Comparison of ENCODE assay signal across 8 cellular contexts in genomic region chr3:179811321-179812095, GRCh38.
A peak's percentile ranks its signal among the peaks of the same experiment; 100 is the strongest.
DNase-seq lines count a peak whose midpoint lies in the region; ATAC-seq and TF ChIP-seq lines count a peak whose summit lies in the region.

No MANE protein-coding gene starts in this region.

- no peaks in the 10 kb centered on the region for H3K36me3 ChIP-seq in SJSA1

- H3K4me3 ChIP-seq in AG09309 (ENCODE audit: control insufficient read depth, low read depth, low read length) (no peak overlapping the region), SJSA1 (no peak overlapping the region)

- ATAC-seq in GM18499 (IDR thresholded peaks at IDR 0.05; ENCODE audit: insufficient read depth, unreplicated experiment) = peak; percentile 91
- ATAC-seq in HG02642 (IDR thresholded peaks at IDR 0.05; ENCODE audit: poor library complexity, unreplicated experiment) = peak; percentile 95

- peak; percentile 67 for DNase-seq in AG09309 (ENCODE audit: low read depth)
- peak; percentile 84 for DNase-seq in MV-4-11 (lab: John Stamatoyannopoulos, UW)
- DNase-seq in SJSA1 (ENCODE audit: low read depth in 1 of 2, low spot score in 2 of 2) = peak; percentile 31 to 47
- peak; percentile 49 for DNase-seq in epithelial cell of prostate (ENCODE audit: low read depth, low spot score)
- DNase-seq in mucosa of gallbladder (ENCODE audit: low spot score) = peak; percentile 58
- DNase-seq in NCI-H187 treated with DMSO at 0.1 percent for 48 hours (lab: John Stamatoyannopoulos, UW) = no peak

- peak; percentile 64 for TF ChIP-seq CTCF in AG09309 (IDR thresholded peaks at IDR 0.05; ENCODE audit: control insufficient read depth, insufficient read depth, low read depth, low read length, missing control alignments)

- no peaks in the 10 kb centered on the region for H3K27me3 ChIP-seq in SJSA1 (replicated peaks)

- H3K4me1 ChIP-seq in SJSA1 (replicated peaks) = no peaks in the 10 kb centered on the region

- H3K9me3 ChIP-seq in SJSA1 (replicated peaks) = no peaks in the 10 kb centered on the region

- H3K27ac ChIP-seq in SJSA1 = no peak overlapping the region
- peak overlapping the region; percentile 82 for H3K27ac ChIP-seq in epithelial cell of prostate
